ENCODE assay signal across 12 cellular contexts in the genomic region with DNA sequence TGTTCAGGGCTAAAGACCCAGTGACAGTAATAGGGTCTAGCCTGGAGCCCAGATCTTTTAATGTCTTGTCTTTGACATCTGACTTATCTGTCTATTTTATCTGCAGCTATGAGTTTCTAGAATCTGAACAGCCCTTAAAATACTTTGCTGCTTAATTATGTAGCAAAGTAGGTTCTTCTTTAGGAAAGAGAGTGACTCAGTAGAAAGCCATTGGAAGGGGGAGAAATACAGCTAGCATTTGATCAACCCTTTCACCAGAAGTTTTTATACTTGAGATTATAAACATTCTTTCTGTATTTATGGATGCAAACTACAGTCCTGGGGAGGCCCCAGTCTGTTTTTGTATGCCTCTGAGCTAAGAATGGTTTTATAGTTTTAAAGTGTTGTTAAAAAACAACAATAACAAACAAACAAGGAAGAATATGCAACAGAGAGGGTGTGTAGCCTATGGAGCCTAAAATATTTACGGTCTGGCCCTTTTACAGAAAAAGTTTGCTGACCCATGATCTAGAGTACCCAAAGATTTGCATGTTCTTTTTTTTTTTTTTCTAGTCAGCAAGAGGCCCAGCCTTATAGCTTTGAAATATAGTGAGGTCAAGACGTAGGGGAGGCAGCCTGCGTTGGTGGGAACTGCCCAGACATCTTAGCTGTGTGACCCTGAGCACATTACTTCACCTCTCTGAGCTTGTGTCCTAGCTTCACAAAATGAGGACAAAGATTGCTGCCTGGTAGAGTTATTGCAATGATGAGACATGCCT. TPM values are rescaled to one million over a fixed set of nuclear protein-coding genes. Genes with fewer than 3 reads are reported as not detected.
A peak's percentile ranks its signal among the peaks of the same experiment; 100 is the strongest.
DNase-seq lines count a peak whose midpoint lies in the region; ATAC-seq and TF ChIP-seq lines count a peak whose summit lies in the region.
"Had no signal": no experiment of that assay in that cellular context is flagged by ENCODE, and none has a peak within 500 bp of the region (broad histone marks: within the 10 kb centered on the region; RNA-seq: fewer than 3 reads in every experiment).

No MANE protein-coding gene starts in this region.

- H3K4me3 ChIP-seq in ascending aorta (peak overlapping the region in 1 of 2 donors; percentile 2), skeletal muscle cell (ENCODE audit: low read depth, low read length) (peak overlapping the region; percentile 22)
- H3K4me3 ChIP-seq: GM12878 had no signal

- H3K36me3 Mint-ChIP-seq in activated T-cell treated with anti-CD3 and anti-CD28 coated beads, Interleukin-2, amount 50 U/mL, for 72 hours (ENCODE audit: insufficient read depth in 2 of 2): no peaks in the 10 kb centered on the region
- H3K36me3 Mint-ChIP-seq: CD4-positive, alpha-beta memory T cell had no signal

- peaks cover 11% of the 10 kb centered on the region for H3K27me3 Mint-ChIP-seq in activated T-cell treated with anti-CD3 and anti-CD28 coated beads, Interleukin-2, amount 50 U/mL, for 72 hours (ENCODE audit: low read depth)
- H3K27me3 Mint-ChIP-seq: CD4-positive, alpha-beta memory T cell had no signal

- H3K9me3 Mint-ChIP-seq in activated T-cell treated with anti-CD3 and anti-CD28 coated beads, Interleukin-2, amount 50 U/mL, for 72 hours: no peaks in the 10 kb centered on the region
- H3K9me3 Mint-ChIP-seq: CD4-positive, alpha-beta memory T cell had no signal

- peak; percentile 91 for DNase-seq in EH (ENCODE audit: low read depth)
- DNase-seq in ascending aorta (ENCODE audit: low spot score in 2 of 2): no peak
- no peak for DNase-seq in foreskin keratinocyte
- DNase-seq in skeletal muscle cell (ENCODE audit: low read depth): peak; percentile 44
- no peak for DNase-seq in NCI-H1417 (lab: John Stamatoyannopoulos, UW)
- no peak for DNase-seq in activated T-cell treated with anti-CD3 and anti-CD28 coated beads, Interleukin-2, amount 50 U/mL, for 72 hours
- no peak for DNase-seq in G401 (ENCODE audit: low spot score)
- DNase-seq: activated T-cell treated with anti-CD3 and anti-CD28 coated beads, Interleukin-2, amount 50 U/mL, for 1 hour; CD4-positive, alpha-beta memory T cell; MM.1S had no signal

- intact Hi-C loops in ascending aorta (cut with DNase I): loop anchor here (2.0 to 10.0 kb wide), 2 partner anchors 21 to 203 kb away; a partner anchor contains a TSS

- no peak overlapping the region for H3K27ac Mint-ChIP-seq in activated T-cell treated with anti-CD3 and anti-CD28 coated beads, Interleukin-2, amount 50 U/mL, for 72 hours
- H3K27ac Mint-ChIP-seq: CD4-positive, alpha-beta memory T cell had no signal

- H3K27ac ChIP-seq in ascending aorta (peak overlapping the region; percentile 98 to 99), foreskin keratinocyte (peak overlapping the region; percentile 80)

- H3K4me3 Mint-ChIP-seq in activated T-cell treated with anti-CD3 and anti-CD28 coated beads, Interleukin-2, amount 50 U/mL, for 72 hours: no peak overlapping the region
- H3K4me3 Mint-ChIP-seq: CD4-positive, alpha-beta memory T cell had no signal

- in situ Hi-C loops in G401 (cut with HindIII; ENCODE audit: low sequenced_read_pairs): no loop called here

- H3K9me3 ChIP-seq in ascending aorta: no peaks in the 10 kb centered on the region

- no peaks in the 10 kb centered on the region for H3K27me3 ChIP-seq in ascending aorta
- H3K27me3 ChIP-seq in foreskin keratinocyte: no peaks in the 10 kb centered on the region

- no peaks in the 10 kb centered on the region for H3K36me3 ChIP-seq in ascending aorta

- H3K4me1 ChIP-seq in ascending aorta (peaks cover 70 to 93% of the 10 kb centered on the region in 2 donors), foreskin keratinocyte (peaks cover 40% of the 10 kb centered on the region)

- ATAC-seq in foreskin keratinocyte (no peak), HG03342 (IDR thresholded peaks at IDR 0.05; ENCODE audit: unreplicated experiment) (no peak)
- ATAC-seq in activated T-cell treated with anti-CD3 and anti-CD28 coated beads, Interleukin-2, amount 50 U/mL, for 72 hours (replicated peaks in 1 of 2): no peak

- TF ChIP-seq CTCF in ascending aorta (IDR thresholded peaks at IDR 0.05) (no peak), foreskin keratinocyte (conservative IDR thresholded peaks at IDR 0.05) (no peak)

- peaks cover 21% of the 10 kb centered on the region for H3K4me1 Mint-ChIP-seq in activated T-cell treated with anti-CD3 and anti-CD28 coated beads, Interleukin-2, amount 50 U/mL, for 72 hours (ENCODE audit: low read depth)

RNA-seq across cellular contexts. Expression of a gene that starts 9.7 kb away (rescaled TPM):
- total RNA-seq in ascending aorta: 3,012 TPM
- total RNA-seq in foreskin keratinocyte: 124 and 235 TPM in 2 replicates
- polyA plus RNA-seq in foreskin keratinocyte: 97.5 and 176 TPM in 2 replicates
- total RNA-seq in activated T-cell treated with anti-CD3 and anti-CD28 coated beads, Interleukin-2, amount 50 U/mL, for 72 hours: 1 to 10 TPM; 3.6 to 4.0 TPM
- total RNA-seq in G401 (2014; rRNA removed; shearing (Covaris generic)): 333 and 366 TPM in 2 replicates

Comparison
In these comparisons a context has a peak if more than half of its experiments do, and no peak if none do; other contexts are left out.
1. DNase-seq: peak in EH (single experiment) and skeletal muscle cell (single experiment); none in ascending aorta (0 of 2), foreskin keratinocyte (0 of 2), NCI-H1417 (0 of 3), activated T-cell treated with anti-CD3 and anti-CD28 coated beads, Interleukin-2, amount 50 U/mL, for 72 hours (0 of 2) and G401 (single experiment).
2. RNA of a gene that starts 9.7 kb away (total RNA-seq): 3,012 TPM in ascending aorta (single experiment), 333 to 366 TPM in G401 and 124 to 235 TPM in foreskin keratinocyte; 3.6 to 4.0 TPM in activated T-cell treated with anti-CD3 and anti-CD28 coated beads, Interleukin-2, amount 50 U/mL, for 72 hours; every median in the first group is over 10 times any median in the second.